9 cellular contexts compared by ENCODE assay signal in the genomic region with DNA sequence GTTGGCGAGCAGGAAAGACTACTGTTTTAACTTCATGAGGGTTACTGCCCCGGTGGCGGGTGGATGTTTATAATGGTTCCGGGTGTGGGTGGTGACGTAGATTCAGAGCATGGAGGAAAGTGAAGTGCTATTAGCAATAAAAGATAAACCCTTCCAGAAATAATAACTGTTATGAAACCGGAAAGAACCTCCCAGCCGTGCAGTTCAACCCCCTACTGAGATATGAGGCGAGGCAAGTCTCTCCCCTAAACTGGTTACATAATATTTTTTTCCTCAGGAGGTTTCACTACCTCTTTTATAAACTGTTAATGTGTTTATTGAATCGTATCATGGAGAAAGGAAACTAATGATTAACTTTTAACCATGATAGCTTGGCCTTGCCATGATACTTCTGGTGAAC. TPM values are rescaled to one million over a fixed set of nuclear protein-coding genes. Genes with fewer than 3 reads are reported as not detected.
A peak's percentile ranks its signal among the peaks of the same experiment; 100 is the strongest.
DNase-seq lines count a peak whose midpoint lies in the region; ATAC-seq, FAIRE-seq and TF ChIP-seq lines count a peak whose summit lies in the region.
"Had no signal": no experiment of that assay in that cellular context is flagged by ENCODE, and none has a peak within 500 bp of the region (broad histone marks: within the 10 kb centered on the region; RNA-seq: fewer than 3 reads in every experiment).

No MANE protein-coding gene starts in this region.

- H3K4me3 ChIP-seq in SU-DHL-6 (ENCODE audit: insufficient read depth, low read length, poor library complexity, severe bottlenecking) (peak overlapping the region; percentile 25), sigmoid colon (no peak overlapping the region)

- H3K79me2 ChIP-seq in SU-DHL-6 (ENCODE audit: insufficient read depth, low read length): no peaks in the 10 kb centered on the region; the same call in 1 of the 2 replicates

- TF ChIP-seq EP300 in sigmoid colon (IDR thresholded peaks at IDR 0.05): no peak

- ATAC-seq in GM19023 (IDR thresholded peaks at IDR 0.05; ENCODE audit: unreplicated experiment): peak; percentile 71
- peak; percentile 79 for ATAC-seq in HG02981 (IDR thresholded peaks at IDR 0.05; ENCODE audit: unreplicated experiment)

- H3K9ac ChIP-seq in SU-DHL-6 (ENCODE audit: low read length): peak overlapping the region; percentile 61

- H3K27me3 ChIP-seq in SU-DHL-6 (ENCODE audit: low read length) (no peaks in the 10 kb centered on the region), sigmoid colon (no peaks in the 10 kb centered on the region)

- peak overlapping the region; percentile 99 for H3K27ac ChIP-seq in SU-DHL-6 (ENCODE audit: low read depth, low read length)
- no peak overlapping the region for H3K27ac ChIP-seq in sigmoid colon

- H3F3A ChIP-seq in SU-DHL-6 (ENCODE audit: insufficient read depth): peaks cover 65% of the 10 kb centered on the region

- H4K20me1 ChIP-seq in SU-DHL-6 (ENCODE audit: low read depth, low read length): no peaks in the 10 kb centered on the region

- 10 to 28% methylated on average over 9 of the region's 9 CpGs for WGBS in sigmoid colon, 2 donors

- H3K36me3 ChIP-seq in SU-DHL-6 (ENCODE audit: low read length) (peaks cover 7% of the 10 kb centered on the region; the same call in 1 of the 2 replicates), sigmoid colon (no peaks in the 10 kb centered on the region)

- H3K9me2 ChIP-seq in SU-DHL-6 (replicated peaks; ENCODE audit: insufficient read depth, low read length): no peaks in the 10 kb centered on the region

- intact Hi-C loops in sigmoid colon (cut with DNase I): no loop called here

- no peak for TF ChIP-seq POLR2A in sigmoid colon (IDR thresholded peaks at IDR 0.05)

- peak overlapping the region; percentile 7 for H2AFZ ChIP-seq in SU-DHL-6 (ENCODE audit: low read depth, low read length, severe bottlenecking)

- peak overlapping the region; percentile 93 for H3K4me2 ChIP-seq in SU-DHL-6 (ENCODE audit: low read depth, low read length, poor library complexity, severe bottlenecking)

- H3K9me3 ChIP-seq in SU-DHL-6 (ENCODE audit: insufficient read depth, low read length) (peaks cover 10% of the 10 kb centered on the region; the same call in 1 of the 2 replicates), sigmoid colon (peaks cover 0 to 6% (median 0%) of the 10 kb centered on the region in 4 donors)

- no peak for FAIRE-seq in frontal cortex (lab: Jason Lieb, UNC)
- FAIRE-seq: astrocyte had no signal

- DNase-seq in pons (ENCODE audit: low spot score): peak; percentile 22
- DNase-seq in sigmoid colon: no peak
- no peak for DNase-seq in AG08395 (ENCODE audit: low spot score)
- no peak for DNase-seq in frontal cortex (ENCODE audit: low spot score in 2 of 2)
- DNase-seq in OCI-M1 (lab: John Stamatoyannopoulos, UW): no peak

- TF ChIP-seq CTCF in SU-DHL-6 (IDR thresholded peaks at IDR 0.05; ENCODE audit: insufficient read depth, low read length, poor library complexity, severe bottlenecking): no peak
- no peak for TF ChIP-seq CTCF in sigmoid colon (IDR thresholded peaks at IDR 0.05)

- no peaks in the 10 kb centered on the region for H3K4me1 ChIP-seq in sigmoid colon

RNA-seq across cellular contexts. Expression of a gene that starts 33.9 kb away (rescaled TPM):
- total RNA-seq in sigmoid colon: 10 to 100 TPM; 10.7 to 15.3 (median 14.7) TPM
- polyA plus RNA-seq in sigmoid colon: 10 to 100 TPM in 1 of 3 donors, 1 to 10 TPM in 2; 3.0 to 16.8 (median 5.5) TPM
- total RNA-seq in frontal cortex: 22.8 TPM
